11 cellular contexts compared by ENCODE assay signal in genomic region chr18:48589797-48590519, GRCh38. TPM values are rescaled to one million over a fixed set of nuclear protein-coding genes. Genes with fewer than 3 reads are reported as not detected.
DNase-seq lines count a peak whose midpoint lies in the region; ATAC-seq and TF ChIP-seq lines count a peak whose summit lies in the region.
"Had no signal": no experiment of that assay in that cellular context is flagged by ENCODE, and none has a peak within 500 bp of the region (broad histone marks: within the 10 kb centered on the region; RNA-seq: fewer than 3 reads in every experiment).

No MANE protein-coding gene starts in this region.

- peak; percentile 85 for DNase-seq in MG63
- no peak for DNase-seq in esophagus muscularis mucosa (ENCODE audit: extremely low spot score)
- DNase-seq in middle frontal gyrus (ENCODE audit: extremely low spot score, low spot score), result peak; percentile 56
- no peak for DNase-seq in SKM-1 (lab: John Stamatoyannopoulos, UW; ENCODE audit: unreplicated experiment)
- DNase-seq in HuH-7.5 (ENCODE audit: low spot score), result no peak
- DNase-seq: DMS153, NCI-H526, testis had no signal

- H3K4me3 ChIP-seq in MG63 (no peak overlapping the region), esophagus muscularis mucosa (no peak overlapping the region)
- H3K4me3 ChIP-seq: testis had no signal

- WGBS in esophagus muscularis mucosa, result 65% methylated on average over 15 of the region's 15 CpGs

- no peaks in the 10 kb centered on the region for H3K36me3 ChIP-seq in MG63
- no peaks in the 10 kb centered on the region for H3K36me3 ChIP-seq in esophagus muscularis mucosa

- H3K27ac ChIP-seq in esophagus muscularis mucosa (replicated peaks in 1 of 4) (peak overlapping the region; percentile 65 to 74 (median 70)), temporal lobe (ENCODE audit: low read depth, low read length) (peak overlapping the region; percentile 76)

- H3K9me3 ChIP-seq in MG63 (no peaks in the 10 kb centered on the region), esophagus muscularis mucosa (no peaks in the 10 kb centered on the region)
- H3K9me3 ChIP-seq: testis had no signal

- H3K27me3 ChIP-seq in MG63 (no peaks in the 10 kb centered on the region), esophagus muscularis mucosa (no peaks in the 10 kb centered on the region)
- H3K27me3 ChIP-seq: testis had no signal

- TF ChIP-seq POLR2A in esophagus muscularis mucosa (IDR thresholded peaks at IDR 0.05; ENCODE audit: low read depth), result no peak

- no peak for TF ChIP-seq EP300 in esophagus muscularis mucosa (IDR thresholded peaks at IDR 0.05)

- H3K4me1 ChIP-seq in esophagus muscularis mucosa, result peaks cover 39 to 62% (median 53%) of the 10 kb centered on the region in 4 donors

- intact Hi-C loops in esophagus muscularis mucosa (cut with DNase I), result no loop called here

- ATAC-seq in HG02970 (IDR thresholded peaks at IDR 0.05; ENCODE audit: low FRiP score, unreplicated experiment) (no peak), GM21360 (IDR thresholded peaks at IDR 0.05; ENCODE audit: unreplicated experiment) (no peak)

- TF ChIP-seq CTCF in esophagus muscularis mucosa (IDR thresholded peaks at IDR 0.05), result no peak

RNA-seq across cellular contexts. Expression of gene CTIF, which starts 51.1 kb away (rescaled TPM):
- total RNA-seq in MG63 (2014; rRNA removed; shearing (Covaris generic); ENCODE audit: low replicate concordance), result 10.2 and 20.6 TPM in 2 replicates
- total RNA-seq in esophagus muscularis mucosa (100 to 1,000 TPM in 2 of 4 donors, 10 to 100 TPM in 2; 63.1 to 137 (median 87.7) TPM), temporal lobe (59.0 TPM)

Comparison
In these comparisons a context has a peak if more than half of its experiments do, and no peak if none do; other contexts are left out.
1. DNase-seq: peak in MG63 (single experiment) and middle frontal gyrus (single experiment); none in esophagus muscularis mucosa (single experiment), SKM-1 (single experiment) and HuH-7.5 (single experiment).